ENCODE assay signal across 24 cellular contexts in genomic region chr6:133637436-133637835, GRCh38.
"Had no signal": no experiment of that assay in that cellular context is flagged by ENCODE, and none has a peak within 500 bp of the region (broad histone marks: within the 10 kb centered on the region; RNA-seq: fewer than 3 reads in every experiment).

No MANE protein-coding gene starts in this region.

- H3K4me3 ChIP-seq: adrenal gland, gastrocnemius medialis, mucosa of descending colon, upper lobe of right lung had no signal

- H3K4me3 Mint-ChIP-seq: activated CD8-positive, alpha-beta T cell treated with anti-CD3 and anti-CD28 coated beads, Interleukin-2, amount 10 ng/mL, durations not matched to agents 7 days and 5 days; activated naive CD4-positive, alpha-beta T cell treated with anti-CD3 and anti-CD28 coated beads, Interleukin-2, amount 50 U/mL, for 24 hours; central memory CD8-positive, alpha-beta T cell; endodermal cell; memory B cell; naive B cell; neural crest cell; stimulated activated naive B cell treated with anti-CD40 and anti-IgM and Interleukin-4, amounts not matched to agents 10 μg/mL and 1 μg/mL and 100 μg/mL, for 72 hours; T-cell had no signal

- H3K4me1 Mint-ChIP-seq: activated naive CD4-positive, alpha-beta T cell treated with anti-CD3 and anti-CD28 coated beads, Interleukin-2, amount 50 U/mL, for 24 hours; central memory CD8-positive, alpha-beta T cell; endodermal cell; memory B cell; naive B cell; neural crest cell; stimulated activated naive B cell treated with anti-CD40 and anti-IgM and Interleukin-4, amounts not matched to agents 10 μg/mL and 1 μg/mL and 100 μg/mL, for 72 hours; T-cell had no signal

- H3K36me3 ChIP-seq: adrenal gland, gastrocnemius medialis, upper lobe of right lung had no signal

- H3K4me1 ChIP-seq: adrenal gland, gastrocnemius medialis, upper lobe of right lung had no signal

- H3K27me3 ChIP-seq: adrenal gland, gastrocnemius medialis, upper lobe of right lung had no signal

- H3K36me3 Mint-ChIP-seq: activated naive CD4-positive, alpha-beta T cell treated with anti-CD3 and anti-CD28 coated beads, Interleukin-2, amount 50 U/mL, for 24 hours; memory B cell; naive B cell; stimulated activated naive B cell treated with anti-CD40 and anti-IgM and Interleukin-4, amounts not matched to agents 10 μg/mL and 1 μg/mL and 100 μg/mL, for 72 hours; T-cell had no signal

- H3K9me3 ChIP-seq: adrenal gland, gastrocnemius medialis, mucosa of descending colon, upper lobe of right lung had no signal

- H3K9me3 Mint-ChIP-seq: central memory CD8-positive, alpha-beta T cell had no signal

- ATAC-seq: activated CD8-positive, alpha-beta T cell treated with anti-CD3 and anti-CD28 coated beads, Interleukin-2, amount 10 ng/mL, durations not matched to agents 7 days and 5 days; gastrocnemius medialis; mucosa of descending colon; stimulated activated naive B cell treated with anti-CD40 and anti-IgM and Interleukin-4, amounts not matched to agents 10 μg/mL and 1 μg/mL and 100 μg/mL, for 72 hours; T-cell; upper lobe of right lung had no signal

- DNase-seq: activated CD4-positive, alpha-beta T cell treated with anti-CD3 and anti-CD28 coated beads for 1 hour; activated CD4-positive, alpha-beta T cell treated with anti-CD3 and anti-CD28 coated beads, Interleukin-2, amount 50 U/mL, for 1 hour; activated CD8-positive, alpha-beta T cell treated with anti-CD3 and anti-CD28 coated beads, Interleukin-2, amount 10 ng/mL, durations not matched to agents 7 days and 5 days; activated gamma-delta T cell treated with Interleukin-2 at 50 U/mL for 16 hours; activated T-cell treated with anti-CD3 and anti-CD28 coated beads, Interleukin-2, amount 50 U/mL, for 1 hour; adrenal gland; cortex of kidney; gastrocnemius medialis; head of caudate nucleus; hypothalamus; mucosa of descending colon; naive B cell; occipital lobe; stimulated activated CD4-positive, alpha-beta T cell treated with anti-CD3 and anti-CD28 coated beads, Interleukin-2, amount 100 ng/mL, for 48 hours; stimulated activated CD8-positive, alpha-beta memory T cell treated with anti-CD3 and anti-CD28 coated beads, Interleukin-4, amount 100 ng/mL, for 48 hours; stimulated activated naive B cell treated with anti-CD40 and anti-IgM and Interleukin-4, amounts not matched to agents 10 μg/mL and 1 μg/mL and 100 μg/mL, for 72 hours; T-cell; upper lobe of right lung had no signal

- H3K27ac Mint-ChIP-seq: activated CD8-positive, alpha-beta T cell treated with anti-CD3 and anti-CD28 coated beads, Interleukin-2, amount 10 ng/mL, durations not matched to agents 7 days and 5 days; activated naive CD4-positive, alpha-beta T cell treated with anti-CD3 and anti-CD28 coated beads, Interleukin-2, amount 50 U/mL, for 24 hours; endodermal cell; memory B cell; naive B cell; stimulated activated naive B cell treated with anti-CD40 and anti-IgM and Interleukin-4, amounts not matched to agents 10 μg/mL and 1 μg/mL and 100 μg/mL, for 72 hours; T-cell had no signal

- H3K27me3 Mint-ChIP-seq: central memory CD8-positive, alpha-beta T cell; memory B cell; naive B cell; stimulated activated naive B cell treated with anti-CD40 and anti-IgM and Interleukin-4, amounts not matched to agents 10 μg/mL and 1 μg/mL and 100 μg/mL, for 72 hours had no signal

- H3K27ac ChIP-seq: epithelial cell of prostate, gastrocnemius medialis had no signal
